23 cellular contexts compared by ENCODE assay signal in genomic region chr18:4358618-4359017, GRCh38.
"Had no signal": no experiment of that assay in that cellular context is flagged by ENCODE, and none has a peak within 500 bp of the region (broad histone marks: within the 10 kb centered on the region; RNA-seq: fewer than 3 reads in every experiment).

No MANE protein-coding gene starts in this region.

- ATAC-seq: activated CD8-positive, alpha-beta T cell treated with anti-CD3 and anti-CD28 coated beads for 36 hours; activated T-cell treated with anti-CD3 and anti-CD28 coated beads, Interleukin-2, amount 50 U/mL, for 4 hours; activated T-helper 17 cell treated with anti-CD3 and anti-CD28 coated beads, Interleukin-2, amount 50 U/mL, for 72 hours; left lung; lower lobe of right lung; natural killer cell; right cardiac atrium had no signal

- H3K9me3 ChIP-seq: suprapubic skin had no signal

- H3K4me1 ChIP-seq: left lung, lower lobe of right lung, suprapubic skin, tibial nerve had no signal

- H3K4me3 ChIP-seq: left lung, lower lobe of right lung, suprapubic skin, tibial nerve had no signal

- FAIRE-seq: colon, frontal cortex, TTC549 had no signal

- DNase-seq: activated CD4-positive, alpha-beta T cell treated with anti-CD3 and anti-CD28 coated beads for 1 hour; activated CD4-positive, alpha-beta T cell treated with anti-CD3 and anti-CD28 coated beads, Interleukin-2, amount 10 ng/mL, durations not matched to agents 7 days and 5 days; activated CD8-positive, alpha-beta T cell treated with anti-CD3 and anti-CD28 coated beads for 36 hours; activated gamma-delta T cell treated with Interleukin-2 at 50 U/mL for 16 hours; activated naive CD4-positive, alpha-beta T cell treated with anti-CD3 and anti-CD28 coated beads, Interleukin-2, amount 50 U/mL, for 16 hours; activated T-cell treated with anti-CD3 and anti-CD28 coated beads, Interleukin-2, amount 50 U/mL, for 4 hours; amniotic stem cell; effector CD8-positive, alpha-beta T cell; left lung; lower lobe of right lung; mesenchymal stem cell; natural killer cell; right cardiac atrium; stimulated activated CD4-positive, alpha-beta T cell treated with anti-CD3 and anti-CD28 coated beads, Interleukin-15, amount 100 ng/mL, for 24 hours; stimulated activated CD4-positive, alpha-beta T cell treated with anti-CD3 and anti-CD28 coated beads, Interleukin-2, amount 100 ng/mL, for 24 hours; stimulated activated naive CD4-positive, alpha-beta T cell; T-helper 9 cell had no signal

- H3K36me3 ChIP-seq: left lung, lower lobe of right lung, suprapubic skin, tibial nerve had no signal

- H3K27ac ChIP-seq: left lung, lower lobe of right lung, suprapubic skin, tibial nerve had no signal

- H3K27me3 ChIP-seq: left lung, suprapubic skin, tibial nerve had no signal
